1 cellular context compared by ENCODE assay signal in the genomic region with DNA sequence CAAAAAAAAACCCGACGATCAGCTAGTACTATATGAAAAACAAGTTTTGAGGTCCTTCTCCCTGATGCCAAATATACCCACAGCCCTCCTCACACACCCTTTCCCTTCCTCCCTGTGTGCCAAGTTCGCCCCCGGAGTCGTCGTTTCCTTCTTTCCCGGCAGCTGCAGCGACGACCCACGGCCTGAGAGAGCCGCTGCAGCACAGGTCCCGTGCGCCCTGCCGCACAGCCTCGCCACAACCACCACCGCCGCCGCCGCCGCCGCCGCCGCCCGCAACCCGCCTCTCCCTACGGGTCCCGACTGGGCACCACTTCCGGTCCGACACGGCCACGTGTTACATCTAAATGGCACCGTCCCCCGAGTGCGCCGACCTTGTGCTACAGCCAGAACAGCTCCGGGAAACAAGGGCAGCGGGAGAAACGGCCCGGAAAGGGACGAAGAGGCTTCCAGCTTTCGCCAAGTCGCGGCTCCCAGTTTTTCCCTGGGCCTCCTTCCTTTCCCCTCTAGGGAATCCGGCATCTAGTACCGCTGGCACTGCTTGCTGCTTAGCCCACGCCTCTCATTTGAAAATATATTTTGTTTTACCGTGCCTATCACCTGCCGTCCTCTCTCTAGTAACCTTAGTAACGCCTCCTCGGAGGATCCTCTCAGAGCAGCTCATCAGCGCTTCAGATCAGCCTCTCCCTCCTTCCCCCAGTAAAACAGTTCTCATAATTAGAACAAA.
TF ChIP-seq lines count a peak whose summit lies in the region.

A gene with protein sequence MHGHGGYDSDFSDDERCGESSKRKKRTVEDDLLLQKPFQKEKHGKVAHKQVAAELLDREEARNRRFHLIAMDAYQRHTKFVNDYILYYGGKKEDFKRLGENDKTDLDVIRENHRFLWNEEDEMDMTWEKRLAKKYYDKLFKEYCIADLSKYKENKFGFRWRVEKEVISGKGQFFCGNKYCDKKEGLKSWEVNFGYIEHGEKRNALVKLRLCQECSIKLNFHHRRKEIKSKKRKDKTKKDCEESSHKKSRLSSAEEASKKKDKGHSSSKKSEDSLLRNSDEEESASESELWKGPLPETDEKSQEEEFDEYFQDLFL (minus strand): TSS at position 315 of the 724 bp plus-strand sequence. CDS start 2,486 bp downstream, outside the sequence.

TF ChIP-seq in IMR-90, 13 proteins besides CTCF, POLR2A, EP300 and RAD21:
- no peak for TF ChIP-seq MAFK (IDR thresholded peaks at IDR 0.05; ENCODE audit: low read depth, low read length)
- 0 out of 2 replicates have a peak, but pooled peaks have one; percentile 32 for TF ChIP-seq CHD1 (IDR thresholded peaks at IDR 0.05; ENCODE audit: low read depth, low read length)
- TF ChIP-seq MXI1 (IDR thresholded peaks at IDR 0.05; ENCODE audit: borderline replicate concordance, low read depth, low read length) = 0 out of 2 replicates have a peak, but pooled peaks have one; percentile 35
- peak; percentile 83 for TF ChIP-seq BHLHE40 (IDR thresholded peaks at IDR 0.05; ENCODE audit: low read depth, low read length)
- TF ChIP-seq, protein P1, sequence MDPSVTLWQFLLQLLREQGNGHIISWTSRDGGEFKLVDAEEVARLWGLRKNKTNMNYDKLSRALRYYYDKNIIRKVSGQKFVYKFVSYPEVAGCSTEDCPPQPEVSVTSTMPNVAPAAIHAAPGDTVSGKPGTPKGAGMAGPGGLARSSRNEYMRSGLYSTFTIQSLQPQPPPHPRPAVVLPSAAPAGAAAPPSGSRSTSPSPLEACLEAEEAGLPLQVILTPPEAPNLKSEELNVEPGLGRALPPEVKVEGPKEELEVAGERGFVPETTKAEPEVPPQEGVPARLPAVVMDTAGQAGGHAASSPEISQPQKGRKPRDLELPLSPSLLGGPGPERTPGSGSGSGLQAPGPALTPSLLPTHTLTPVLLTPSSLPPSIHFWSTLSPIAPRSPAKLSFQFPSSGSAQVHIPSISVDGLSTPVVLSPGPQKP (IDR thresholded peaks at IDR 0.05; ENCODE audit: borderline replicate concordance, low read depth, low read length) = peak; percentile 35; the same call in 1 of the 2 replicates
- TF ChIP-seq MAZ (IDR thresholded peaks at IDR 0.05; ENCODE audit: borderline replicate concordance, low read depth, low read length) = peak; percentile 85; the same call in 1 of the 2 replicates
- TF ChIP-seq, protein P2, sequence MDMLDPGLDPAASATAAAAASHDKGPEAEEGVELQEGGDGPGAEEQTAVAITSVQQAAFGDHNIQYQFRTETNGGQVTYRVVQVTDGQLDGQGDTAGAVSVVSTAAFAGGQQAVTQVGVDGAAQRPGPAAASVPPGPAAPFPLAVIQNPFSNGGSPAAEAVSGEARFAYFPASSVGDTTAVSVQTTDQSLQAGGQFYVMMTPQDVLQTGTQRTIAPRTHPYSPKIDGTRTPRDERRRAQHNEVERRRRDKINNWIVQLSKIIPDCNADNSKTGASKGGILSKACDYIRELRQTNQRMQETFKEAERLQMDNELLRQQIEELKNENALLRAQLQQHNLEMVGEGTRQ (IDR thresholded peaks at IDR 0.05; ENCODE audit: low read depth, low read length) = peak; percentile 70
- TF ChIP-seq CEBPB (IDR thresholded peaks at IDR 0.05; ENCODE audit: low read depth, low read length) = no peak
- TF ChIP-seq FOS (IDR thresholded peaks at IDR 0.05; ENCODE audit: low read depth, low read length) = 0 out of 2 replicates have a peak, but pooled peaks have one; percentile 10
- TF ChIP-seq NFE2L2 (IDR thresholded peaks at IDR 0.05; ENCODE audit: low read depth, low read length) = peak; percentile 36; the same call in 1 of the 2 replicates
- TF ChIP-seq SMC3 (IDR thresholded peaks at IDR 0.05; ENCODE audit: low read depth, low read length) = peak; percentile 5; the same call in 1 of the 2 replicates
